Comparison of ENCODE assay signal across 1 cellular context in genomic region chr16:2904100-2904921, GRCh38.
TF ChIP-seq lines count a peak whose summit lies in the region.

No MANE protein-coding gene starts in this region.

TF ChIP-seq in HepG2, 621 proteins besides CTCF, POLR2A, EP300 and RAD21 (continued from another document and continues in another):
- TF ChIP-seq EHMT2 (IDR thresholded peaks at IDR 0.05; ENCODE audit: borderline replicate concordance, low read depth, low read length) = no peak
- peak; percentile 70; the same call in 1 of the 2 replicates for TF ChIP-seq MAF1 (CRISPR knock-in tag; IDR thresholded peaks at IDR 0.05; ENCODE audit: borderline replicate concordance)
- TF ChIP-seq RFX1 (IDR thresholded peaks at IDR 0.05) = no peak
- 0 out of 2 replicates have a peak, but pooled peaks have one; percentile 11 for TF ChIP-seq ETV6 (CRISPR knock-in tag; conservative IDR thresholded peaks at IDR 0.05)
- TF ChIP-seq ZFP82 (CRISPR knock-in tag; IDR thresholded peaks at IDR 0.05; ENCODE audit: borderline replicate concordance) = no peak; the same call in 1 of the 2 replicates
- peak; percentile 48 for TF ChIP-seq CBX1 (IDR thresholded peaks at IDR 0.05; ENCODE audit: low read depth)
- no peak for TF ChIP-seq ARNT (IDR thresholded peaks at IDR 0.05)
- peak; percentile 44; the same call in 1 of the 2 replicates for TF ChIP-seq KMT2B (CRISPR knock-in tag; IDR thresholded peaks at IDR 0.05)
- no peak; the same call in 1 of the 2 replicates for TF ChIP-seq MAZ (IDR thresholded peaks at IDR 0.05; ENCODE audit: borderline replicate concordance, low read depth, low read length)
- TF ChIP-seq MAZ (CRISPR knock-in tag; IDR thresholded peaks at IDR 0.05; ENCODE audit: low read depth) = peak; percentile 45; the same call in 1 of the 2 replicates
- no peak for TF ChIP-seq ZNF513 (CRISPR knock-in tag; conservative IDR thresholded peaks at IDR 0.05)
- peak; percentile 44; the same call in 1 of the 2 replicates for TF ChIP-seq ZNF790 (CRISPR knock-in tag; IDR thresholded peaks at IDR 0.05; ENCODE audit: borderline replicate concordance)
- 0 out of 2 replicates have a peak, but pooled peaks have one; percentile 45 for TF ChIP-seq KLF11 (CRISPR knock-in tag; IDR thresholded peaks at IDR 0.05)
- TF ChIP-seq GMEB1 (CRISPR knock-in tag; IDR thresholded peaks at IDR 0.05; ENCODE audit: borderline replicate concordance) = no peak
- TF ChIP-seq ZNF414 (CRISPR knock-in tag; IDR thresholded peaks at IDR 0.05) = no peak; the same call in 1 of the 2 replicates
- no peak for TF ChIP-seq NR0B2 (CRISPR knock-in tag; IDR thresholded peaks at IDR 0.05)
- no peak for TF ChIP-seq CBX2 (IDR thresholded peaks at IDR 0.05; ENCODE audit: low read depth, low read length)
- no peak; the same call in 1 of the 2 replicates for TF ChIP-seq CBX2 (CRISPR knock-in tag; IDR thresholded peaks at IDR 0.05; ENCODE audit: low read depth)
- 0 out of 2 replicates have a peak, but pooled peaks have one; percentile 22 for TF ChIP-seq CHD2 (IDR thresholded peaks at IDR 0.05; ENCODE audit: low read depth, low read length)
- TF ChIP-seq YEATS2 (CRISPR knock-in tag; IDR thresholded peaks at IDR 0.05; ENCODE audit: borderline replicate concordance) = peak; percentile 77; the same call in 1 of the 2 replicates
- no peak; the same call in 1 of the 2 replicates for TF ChIP-seq HNF1B (CRISPR knock-in tag; IDR thresholded peaks at IDR 0.05)
- TF ChIP-seq HOXA9 (CRISPR knock-in tag; IDR thresholded peaks at IDR 0.05; ENCODE audit: borderline replicate concordance) = no peak
- TF ChIP-seq KAT7 (CRISPR knock-in tag; IDR thresholded peaks at IDR 0.05; ENCODE audit: borderline replicate concordance) = no peak
- no peak for TF ChIP-seq FOXA1 (IDR thresholded peaks at IDR 0.05)
- TF ChIP-seq FOXA1 (CRISPR knock-in tag; IDR thresholded peaks at IDR 0.05) = 0 out of 2 replicates have a peak, but pooled peaks have one; percentile 7
- no peak; the same call in 1 of the 2 replicates for TF ChIP-seq ONECUT2 (CRISPR knock-in tag; IDR thresholded peaks at IDR 0.05)
- TF ChIP-seq SRSF1 (optimal IDR thresholded peaks at IDR 0.05; ENCODE audit: low read depth, low read length) = no peak
- no peak for TF ChIP-seq PRPF4 (IDR thresholded peaks at IDR 0.05; ENCODE audit: low read depth, low read length, poor library complexity, severe bottlenecking)
- no peak for TF ChIP-seq ZNF563 (CRISPR knock-in tag; IDR thresholded peaks at IDR 0.05)
- no peak for TF ChIP-seq ZHX1 (CRISPR knock-in tag; IDR thresholded peaks at IDR 0.05; ENCODE audit: low read depth)
- peak; percentile 77; the same call in 1 of the 2 replicates for TF ChIP-seq ZSCAN21 (CRISPR knock-in tag; IDR thresholded peaks at IDR 0.05; ENCODE audit: borderline replicate concordance)
- TF ChIP-seq HNRNPUL1 (IDR thresholded peaks at IDR 0.05; ENCODE audit: low read depth, low read length) = no peak
- TF ChIP-seq E2F2 (CRISPR knock-in tag; IDR thresholded peaks at IDR 0.05; ENCODE audit: borderline replicate concordance) = no peak; the same call in 1 of the 2 replicates
- no peak for TF ChIP-seq ZNF281 (CRISPR knock-in tag; IDR thresholded peaks at IDR 0.05; ENCODE audit: borderline replicate concordance)
- 0 out of 2 replicates have a peak, but pooled peaks have one; percentile 35 for TF ChIP-seq ARNTL (CRISPR knock-in tag; IDR thresholded peaks at IDR 0.05)
- no peak for TF ChIP-seq PLSCR1 (CRISPR knock-in tag; IDR thresholded peaks at IDR 0.05; ENCODE audit: borderline replicate concordance)
- TF ChIP-seq NFIC (IDR thresholded peaks at IDR 0.05; ENCODE audit: low read length) = no peak
- no peak for TF ChIP-seq SOX6 (IDR thresholded peaks at IDR 0.05)
- peak; percentile 11; the same call in 1 of the 2 replicates for TF ChIP-seq SOX6 (CRISPR knock-in tag; IDR thresholded peaks at IDR 0.05)
- TF ChIP-seq MBD4 (IDR thresholded peaks at IDR 0.05; ENCODE audit: borderline replicate concordance, low read length) = no peak
- TF ChIP-seq AGO2 (optimal IDR thresholded peaks at IDR 0.05; ENCODE audit: low read depth, low read length) = no peak
- TF ChIP-seq ZNF34 (CRISPR knock-in tag; IDR thresholded peaks at IDR 0.05; ENCODE audit: borderline replicate concordance) = no peak
- no peak for TF ChIP-seq TMF1 (CRISPR knock-in tag; IDR thresholded peaks at IDR 0.05; ENCODE audit: low read depth)
- no peak for TF ChIP-seq ZNF607 (CRISPR knock-in tag; IDR thresholded peaks at IDR 0.05; ENCODE audit: borderline replicate concordance)
- peak; percentile 75 for TF ChIP-seq CCDC6 (CRISPR knock-in tag; IDR thresholded peaks at IDR 0.05)
- no peak for TF ChIP-seq MTF1 (CRISPR knock-in tag; IDR thresholded peaks at IDR 0.05)
- peak; percentile 49; the same call in 1 of the 2 replicates for TF ChIP-seq ZBTB26 (CRISPR knock-in tag; IDR thresholded peaks at IDR 0.05; ENCODE audit: borderline replicate concordance)
- TF ChIP-seq ZNF12 (CRISPR knock-in tag; IDR thresholded peaks at IDR 0.05) = 0 out of 2 replicates have a peak, but pooled peaks have one; percentile 57
- TF ChIP-seq CERS6 (CRISPR knock-in tag; IDR thresholded peaks at IDR 0.05) = no peak
- no peak for TF ChIP-seq ZNF737 (CRISPR knock-in tag; IDR thresholded peaks at IDR 0.05; ENCODE audit: borderline replicate concordance)
